ENCODE assay signal across 28 cellular contexts in the genomic region with DNA sequence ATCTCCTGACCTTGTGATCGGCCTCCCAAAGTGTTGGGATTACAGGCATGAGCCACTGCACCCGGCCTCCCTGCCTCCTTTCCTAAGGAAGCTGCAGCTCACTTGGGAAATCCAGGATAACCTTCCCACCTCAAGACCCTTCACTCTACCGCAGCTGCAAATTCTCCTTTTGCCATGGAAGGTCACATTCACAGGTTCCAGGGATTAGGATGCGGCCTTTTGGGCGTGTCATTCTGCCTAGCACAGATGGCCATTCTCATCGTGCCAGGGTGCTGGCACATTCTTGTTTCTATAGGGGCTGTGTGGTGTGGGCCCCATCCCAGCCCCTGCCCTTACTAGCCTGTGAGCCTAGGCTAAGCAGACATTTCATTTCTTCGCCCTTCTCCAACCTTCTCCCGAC.
DNase-seq lines count a peak whose midpoint lies in the region; ATAC-seq and TF ChIP-seq lines count a peak whose summit lies in the region.
"Had no signal": no experiment of that assay in that cellular context is flagged by ENCODE, and none has a peak within 500 bp of the region (broad histone marks: within the 10 kb centered on the region; RNA-seq: fewer than 3 reads in every experiment).

No MANE protein-coding gene starts in this region.

- POLR2A ChIA-PET in Caco-2 (lab: Charles Lee), result no interaction called here

- H3K27ac ChIP-seq in BLaER1, result no peak overlapping the region
- no peak overlapping the region for H3K27ac ChIP-seq in SJCRH30
- H3K27ac ChIP-seq: gastroesophageal sphincter, hepatocyte, prostate gland, thyroid gland, VCaP had no signal

- H3K4me2 ChIP-seq in BLaER1, result peak overlapping the region; percentile 12; the same call in 1 of the 2 replicates
- H3K4me2 ChIP-seq: hepatocyte had no signal

- H4K20me1 ChIP-seq in BLaER1, result peaks cover 100% of the 10 kb centered on the region

- H3K4me3 Mint-ChIP-seq in Caco-2 (ENCODE audit: unreplicated experiment) (no peak overlapping the region), neural crest cell (no peak overlapping the region)
- H3K4me3 Mint-ChIP-seq: activated CD4-positive, alpha-beta T cell treated with anti-CD3 and anti-CD28 coated beads, Interleukin-2, amount 10 ng/mL, durations not matched to agents 24 days and 14 days; activated naive CD8-positive, alpha-beta T cell treated with anti-CD3 and anti-CD28 coated beads, Interleukin-2, amount 50 U/mL, for 24 hours; activated T-cell treated with anti-CD3 and anti-CD28 coated beads, Interleukin-2, amount 50 U/mL, for 4 hours; central memory CD8-positive, alpha-beta T cell had no signal

- DNase-seq in Caco-2, result no peak
- DNase-seq in SJCRH30, result peak; percentile 31 to 51
- DNase-seq in neural crest cell (ENCODE audit: low read depth, low spot score), result no peak
- no peak for DNase-seq in CD1c-positive myeloid dendritic cell (ENCODE audit: extremely low spot score)
- DNase-seq in SHP77 (lab: John Stamatoyannopoulos, UW), result no peak
- DNase-seq: activated CD4-positive, alpha-beta T cell treated with anti-CD3 and anti-CD28 coated beads, Interleukin-2, amount 10 ng/mL, durations not matched to agents 24 days and 14 days; activated naive CD8-positive, alpha-beta T cell treated with anti-CD3 and anti-CD28 coated beads, Interleukin-2, amount 50 U/mL, for 24 hours; activated T-cell treated with anti-CD3 and anti-CD28 coated beads, Interleukin-2, amount 50 U/mL, for 4 hours; dermis blood vessel endothelial cell; DMS153; GOT3; NCI-H1092; NCI-H2029; NCI-H345; nucleus accumbens; Right ventricle myocardium superior; stimulated activated CD4-positive, alpha-beta T cell treated with anti-CD3 and anti-CD28 coated beads, Interleukin-15, amount 100 ng/mL, for 24 hours; stomach; T-helper 9 cell; thyroid gland had no signal

- no peak for ATAC-seq in HG02610 (IDR thresholded peaks at IDR 0.05; ENCODE audit: unreplicated experiment)
- ATAC-seq: activated naive CD8-positive, alpha-beta T cell treated with anti-CD3 and anti-CD28 coated beads, Interleukin-2, amount 50 U/mL, for 24 hours; activated T-cell treated with anti-CD3 and anti-CD28 coated beads, Interleukin-2, amount 50 U/mL, for 4 hours; gastroesophageal sphincter had no signal

- H3K36me3 Mint-ChIP-seq in Caco-2 (ENCODE audit: insufficient read depth, unreplicated experiment) (no peaks in the 10 kb centered on the region), neural crest cell (ENCODE audit: low read depth) (no peaks in the 10 kb centered on the region)

- H3K27ac Mint-ChIP-seq in Caco-2 (ENCODE audit: unreplicated experiment) (peak overlapping the region; percentile 65), neural crest cell (ENCODE audit: unreplicated experiment) (peak overlapping the region; percentile 51)
- H3K27ac Mint-ChIP-seq: activated CD4-positive, alpha-beta T cell treated with anti-CD3 and anti-CD28 coated beads, Interleukin-2, amount 10 ng/mL, durations not matched to agents 24 days and 14 days; activated naive CD8-positive, alpha-beta T cell treated with anti-CD3 and anti-CD28 coated beads, Interleukin-2, amount 50 U/mL, for 24 hours had no signal

- H3K27me3 Mint-ChIP-seq in Caco-2 (ENCODE audit: insufficient read depth, unreplicated experiment), result no peaks in the 10 kb centered on the region
- no peaks in the 10 kb centered on the region for H3K27me3 Mint-ChIP-seq in neural crest cell (ENCODE audit: low read depth)
- H3K27me3 Mint-ChIP-seq: activated CD4-positive, alpha-beta T cell treated with anti-CD3 and anti-CD28 coated beads, Interleukin-2, amount 10 ng/mL, durations not matched to agents 24 days and 14 days; central memory CD8-positive, alpha-beta T cell had no signal

- H3K4me3 ChIP-seq in BLaER1, result no peak overlapping the region
- no peak overlapping the region for H3K4me3 ChIP-seq in Caco-2 (ENCODE audit: low read depth, low read length)
- no peak overlapping the region for H3K4me3 ChIP-seq in SJCRH30
- H3K4me3 ChIP-seq: gastroesophageal sphincter, hepatocyte, lung, prostate gland, stomach, thyroid gland had no signal

- intact Hi-C loops in Caco-2 (cut with micrococcal nuclease; ENCODE audit: unreplicated experiment), result loop anchor here (10.0 kb wide), 1 partner anchor 278 kb away; the partner anchor contains the start of gene SLC41A2

- H3K9ac ChIP-seq in BLaER1, result no peak overlapping the region

- H3K4me1 Mint-ChIP-seq in Caco-2 (ENCODE audit: low read depth, unreplicated experiment), result peaks cover 13% of the 10 kb centered on the region
- H3K4me1 Mint-ChIP-seq in neural crest cell, result peaks cover 25% of the 10 kb centered on the region

- H3K4me1 ChIP-seq in BLaER1 (peaks cover 85% of the 10 kb centered on the region), Caco-2 (peaks cover 18% of the 10 kb centered on the region), SJCRH30 (peaks cover 25% of the 10 kb centered on the region)

- H3K9me3 Mint-ChIP-seq in Caco-2 (ENCODE audit: unreplicated experiment) (no peaks in the 10 kb centered on the region), neural crest cell (no peaks in the 10 kb centered on the region)
- H3K9me3 Mint-ChIP-seq: activated CD4-positive, alpha-beta T cell treated with anti-CD3 and anti-CD28 coated beads, Interleukin-2, amount 10 ng/mL, durations not matched to agents 24 days and 14 days; activated naive CD8-positive, alpha-beta T cell treated with anti-CD3 and anti-CD28 coated beads, Interleukin-2, amount 50 U/mL, for 24 hours; activated T-cell treated with anti-CD3 and anti-CD28 coated beads, Interleukin-2, amount 50 U/mL, for 4 hours; central memory CD8-positive, alpha-beta T cell had no signal

- BruUV-seq in Caco-2 (replicated peaks; lab: Mats Ljungman, UMichigan), result no TSS peak

- CTCF ChIA-PET in Caco-2 (lab: Charles Lee), result interaction anchor here (0.6 kb wide), 1 partner anchor 387 kb away, joined by 4 read pairs; no protein-coding TSS in a partner anchor

- no peaks in the 10 kb centered on the region for H3K27me3 ChIP-seq in BLaER1
- no peaks in the 10 kb centered on the region for H3K27me3 ChIP-seq in Caco-2 (replicated peaks; ENCODE audit: control insufficient read depth, insufficient read depth, low read length)
- no peaks in the 10 kb centered on the region for H3K27me3 ChIP-seq in SJCRH30
- H3K27me3 ChIP-seq: gastroesophageal sphincter, hepatocyte, stomach, thyroid gland had no signal

- TF ChIP-seq CTCF in Caco-2 (IDR thresholded peaks at IDR 0.05; ENCODE audit: insufficient read depth in 1 of 2, low read depth in 1 of 2, low read length in 1 of 2, severe bottlenecking in 1 of 2, unreplicated experiment in 1 of 2) (no peak), neural crest cell (conservative IDR thresholded peaks at IDR 0.05) (no peak)

- H3K36me3 ChIP-seq in BLaER1 (peaks cover 11% of the 10 kb centered on the region; the same call in 1 of the 2 replicates), Caco-2 (ENCODE audit: control insufficient read depth, insufficient read depth, low read length) (no peaks in the 10 kb centered on the region), SJCRH30 (no peaks in the 10 kb centered on the region)
- H3K36me3 ChIP-seq: gastroesophageal sphincter, prostate gland, stomach, thyroid gland had no signal

- H3K9me3 ChIP-seq in BLaER1, result no peaks in the 10 kb centered on the region
- H3K9me3 ChIP-seq in Caco-2, result no peaks in the 10 kb centered on the region
- H3K9me3 ChIP-seq in SJCRH30 (replicated peaks), result no peaks in the 10 kb centered on the region
- H3K9me3 ChIP-seq: gastroesophageal sphincter, prostate gland, stomach, thyroid gland had no signal

Comparison
In these comparisons a context has a peak if more than half of its experiments do, and no peak if none do; other contexts are left out.
1. DNase-seq: peak in SJCRH30 (2 of 2); none in Caco-2 (0 of 2), neural crest cell (single experiment), CD1c-positive myeloid dendritic cell (single experiment) and SHP77 (0 of 2).